1 cellular context compared by ENCODE assay signal in genomic region chrX:65534450-65535292, GRCh38.
A peak's percentile ranks its signal among the peaks of the same experiment; 100 is the strongest.
TF ChIP-seq lines count a peak whose summit lies in the region.

Gene LAS1L, minus strand, starts transcription at chrX:65534787. Its CDS starts 72 bp downstream, at chrX:65534715.

TF ChIP-seq in HepG2, 621 proteins besides CTCF, POLR2A, EP300 and RAD21 (continued from another document and continues in another):
- TF ChIP-seq GMEB1 (CRISPR knock-in tag; IDR thresholded peaks at IDR 0.05; ENCODE audit: borderline replicate concordance) (peak; percentile 97), ZNF747 (CRISPR knock-in tag; IDR thresholded peaks at IDR 0.05; ENCODE audit: borderline replicate concordance) (no peak), ZNF143 (CRISPR knock-in tag; IDR thresholded peaks at IDR 0.05) (no peak), YEATS2 (CRISPR knock-in tag; IDR thresholded peaks at IDR 0.05; ENCODE audit: borderline replicate concordance) (peak; percentile 89), SYNCRIP (IDR thresholded peaks at IDR 0.05; ENCODE audit: insufficient read depth, low read depth, low read length) (no peak), MIER2 (CRISPR knock-in tag; IDR thresholded peaks at IDR 0.05) (0 out of 2 replicates have a peak, but pooled peaks have one; percentile 10), ZBTB37 (CRISPR knock-in tag; IDR thresholded peaks at IDR 0.05) (no peak), BCL6 (CRISPR knock-in tag; IDR thresholded peaks at IDR 0.05) (no peak), MYPOP (CRISPR knock-in tag; IDR thresholded peaks at IDR 0.05) (0 out of 2 replicates have a peak, but pooled peaks have one; percentile 36), ZNF256 (CRISPR knock-in tag; conservative IDR thresholded peaks at IDR 0.05) (no peak), FOXK1 (CRISPR knock-in tag; IDR thresholded peaks at IDR 0.05; ENCODE audit: borderline replicate concordance, low read depth) (peak; percentile 54; the same call in 1 of the 2 replicates), ZGPAT (CRISPR knock-in tag; IDR thresholded peaks at IDR 0.05) (peak; percentile 71; the same call in 1 of the 2 replicates), ZNF768 (CRISPR knock-in tag; IDR thresholded peaks at IDR 0.05) (0 out of 2 replicates have a peak, but pooled peaks have one; percentile 14), POLR2AphosphoS2 (IDR thresholded peaks at IDR 0.05; ENCODE audit: low read depth, low read length) (no peak), BRD4 (CRISPR knock-in tag; IDR thresholded peaks at IDR 0.05) (0 out of 2 replicates have a peak, but pooled peaks have one; percentile 58), HES4 (CRISPR knock-in tag; IDR thresholded peaks at IDR 0.05; ENCODE audit: borderline replicate concordance) (no peak), HNF4A (CRISPR knock-in tag; IDR thresholded peaks at IDR 0.05) (no peak), IRX3 (CRISPR knock-in tag; IDR thresholded peaks at IDR 0.05; ENCODE audit: borderline replicate concordance, low read depth) (no peak), HOMEZ (CRISPR knock-in tag; IDR thresholded peaks at IDR 0.05; ENCODE audit: low read depth) (no peak; the same call in 1 of the 2 replicates), ZNF816 (CRISPR knock-in tag; IDR thresholded peaks at IDR 0.05; ENCODE audit: borderline replicate concordance) (no peak), ZBTB40 (IDR thresholded peaks at IDR 0.05) (peak; percentile 91), ZBTB40 (CRISPR knock-in tag; IDR thresholded peaks at IDR 0.05) (no peak; the same call in 1 of the 2 replicates), ZKSCAN5 (CRISPR knock-in tag; IDR thresholded peaks at IDR 0.05) (no peak), AGO2 (optimal IDR thresholded peaks at IDR 0.05; ENCODE audit: low read depth, low read length) (peak; percentile 27), PHF8 (CRISPR knock-in tag; IDR thresholded peaks at IDR 0.05) (peak; percentile 76), REPIN1 (CRISPR knock-in tag; IDR thresholded peaks at IDR 0.05; ENCODE audit: borderline replicate concordance, low read depth) (0 out of 2 replicates have a peak, but pooled peaks have one; percentile 24), DZIP1 (CRISPR knock-in tag; IDR thresholded peaks at IDR 0.05) (no peak), ZFP91 (CRISPR knock-in tag; IDR thresholded peaks at IDR 0.05; ENCODE audit: borderline replicate concordance) (no peak; the same call in 1 of the 2 replicates), CCDC6 (CRISPR knock-in tag; IDR thresholded peaks at IDR 0.05) (0 out of 2 replicates have a peak, but pooled peaks have one; percentile 40), PLSCR1 (CRISPR knock-in tag; IDR thresholded peaks at IDR 0.05; ENCODE audit: borderline replicate concordance) (no peak), ZBTB38 (CRISPR knock-in tag; IDR thresholded peaks at IDR 0.05) (no peak), POLR2AphosphoS5 (IDR thresholded peaks at IDR 0.05; ENCODE audit: low read depth, low read length) (peak; percentile 64), SIN3B (IDR thresholded peaks at IDR 0.05; ENCODE audit: low read length) (peak; percentile 69; the same call in 1 of the 2 replicates), ZFP36L2 (CRISPR knock-in tag; IDR thresholded peaks at IDR 0.05) (no peak), ZNF766 (CRISPR knock-in tag; IDR thresholded peaks at IDR 0.05; ENCODE audit: borderline replicate concordance) (no peak), KMT2A (CRISPR knock-in tag; IDR thresholded peaks at IDR 0.05) (peak; percentile 67; the same call in 1 of the 2 replicates), THYN1 (CRISPR knock-in tag; IDR thresholded peaks at IDR 0.05; ENCODE audit: borderline replicate concordance, low read depth) (no peak), HDAC6 (IDR thresholded peaks at IDR 0.05; ENCODE audit: low read depth, low read length) (no peak)
